In genomic region chr7:127870231-127870907, GRCh38 we compare ENCODE assay signal across 1 cellular context.
A peak's percentile ranks its signal among the peaks of the same experiment; 100 is the strongest.
TF ChIP-seq lines count a peak whose summit lies in the region.

No MANE protein-coding gene starts in this region.

TF ChIP-seq in GM12878, 131 proteins besides CTCF, POLR2A, EP300 and RAD21 (continued from another document):
- TF ChIP-seq ATF7 (IDR thresholded peaks at IDR 0.05; ENCODE audit: low read depth) (0 out of 2 replicates have a peak, but pooled peaks have one; percentile 10), SPI1 (IDR thresholded peaks at IDR 0.05; ENCODE audit: borderline replicate concordance, insufficient read depth, low read depth, low read length) (peak; percentile 67; the same call in 1 of the 2 replicates), RFX5 (IDR thresholded peaks at IDR 0.05; ENCODE audit: low read depth, low read length) (no peak), ZBED1 (IDR thresholded peaks at IDR 0.05; ENCODE audit: borderline replicate concordance) (no peak), KLF5 (IDR thresholded peaks at IDR 0.05; ENCODE audit: partially characterized antibody) (peak; percentile 52), NRF1 (conservative IDR thresholded peaks at IDR 0.05; ENCODE audit: low read depth, low read length) (no peak), CBX5 (IDR thresholded peaks at IDR 0.05; ENCODE audit: low read depth) (peak; percentile 86; the same call in 1 of the 2 replicates), KAT2A (conservative IDR thresholded peaks at IDR 0.05; ENCODE audit: control insufficient read depth, low read depth, low read length) (no peak), RB1 (IDR thresholded peaks at IDR 0.05; ENCODE audit: borderline replicate concordance) (no peak), RUNX3 (IDR thresholded peaks at IDR 0.05; ENCODE audit: low read length) (no peak), SRF (IDR thresholded peaks at IDR 0.05; ENCODE audit: low read depth in 2 of 2, low read length in 2 of 2) (no peak), ETV6 (conservative IDR thresholded peaks at IDR 0.05 in 1 of 2, IDR thresholded peaks at IDR 0.05 in 1 of 2; ENCODE audit: borderline replicate concordance in 1 of 2, low read depth in 1 of 2) (peak in 1 of 2 experiments; percentile 33; a peak in 1 of 4 replicates), RELB (IDR thresholded peaks at IDR 0.05; ENCODE audit: low read depth) (peak; percentile 31; the same call in 1 of the 2 replicates), YY1 (IDR thresholded peaks at IDR 0.05; ENCODE audit: low read depth, low read length) (no peak), NFYA (IDR thresholded peaks at IDR 0.05; ENCODE audit: borderline replicate concordance, low read depth, low read length) (no peak), MLLT1 (IDR thresholded peaks at IDR 0.05) (0 out of 2 replicates have a peak, but pooled peaks have one; percentile 49), MAX (IDR thresholded peaks at IDR 0.05; ENCODE audit: low read depth, low read length) (no peak), ZNF274 (IDR thresholded peaks at IDR 0.05; ENCODE audit: insufficient read depth, insufficient read length) (no peak), ZBTB33 (IDR thresholded peaks at IDR 0.05) (no peak), POLR2AphosphoS5 (IDR thresholded peaks at IDR 0.05; ENCODE audit: low read length) (no peak)
- TF ChIP-seq, protein P1, sequence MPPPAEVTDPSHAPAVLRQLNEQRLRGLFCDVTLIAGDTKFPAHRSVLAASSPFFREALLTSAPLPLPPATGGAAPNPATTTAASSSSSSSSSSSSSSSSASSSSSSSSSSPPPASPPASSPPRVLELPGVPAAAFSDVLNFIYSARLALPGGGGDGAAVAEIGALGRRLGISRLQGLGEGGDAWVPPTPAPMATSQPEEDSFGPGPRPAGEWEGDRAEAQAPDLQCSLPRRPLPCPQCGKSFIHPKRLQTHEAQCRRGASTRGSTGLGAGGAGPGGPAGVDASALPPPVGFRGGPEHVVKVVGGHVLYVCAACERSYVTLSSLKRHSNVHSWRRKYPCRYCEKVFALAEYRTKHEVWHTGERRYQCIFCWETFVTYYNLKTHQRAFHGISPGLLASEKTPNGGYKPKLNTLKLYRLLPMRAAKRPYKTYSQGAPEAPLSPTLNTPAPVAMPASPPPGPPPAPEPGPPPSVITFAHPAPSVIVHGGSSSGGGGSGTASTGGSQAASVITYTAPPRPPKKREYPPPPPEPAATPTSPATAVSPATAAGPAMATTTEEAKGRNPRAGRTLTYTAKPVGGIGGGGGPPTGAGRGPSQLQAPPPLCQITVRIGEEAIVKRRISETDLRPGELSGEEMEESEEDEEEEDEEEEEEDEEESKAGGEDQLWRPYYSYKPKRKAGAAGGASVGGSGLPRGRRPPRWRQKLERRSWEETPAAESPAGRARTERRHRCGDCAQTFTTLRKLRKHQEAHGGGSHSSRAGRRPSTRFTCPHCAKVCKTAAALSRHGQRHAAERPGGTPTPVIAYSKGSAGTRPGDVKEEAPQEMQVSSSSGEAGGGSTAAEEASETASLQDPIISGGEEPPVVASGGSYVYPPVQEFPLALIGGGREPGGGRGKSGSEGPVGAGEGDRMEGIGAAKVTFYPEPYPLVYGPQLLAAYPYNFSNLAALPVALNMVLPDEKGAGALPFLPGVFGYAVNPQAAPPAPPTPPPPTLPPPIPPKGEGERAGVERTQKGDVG (CRISPR knock-in tag; IDR thresholded peaks at IDR 0.05): no peak
TF ChIP-seq in GM12878: peak in this region for 11.
